1 cellular context compared by ENCODE assay signal in the genomic region with DNA sequence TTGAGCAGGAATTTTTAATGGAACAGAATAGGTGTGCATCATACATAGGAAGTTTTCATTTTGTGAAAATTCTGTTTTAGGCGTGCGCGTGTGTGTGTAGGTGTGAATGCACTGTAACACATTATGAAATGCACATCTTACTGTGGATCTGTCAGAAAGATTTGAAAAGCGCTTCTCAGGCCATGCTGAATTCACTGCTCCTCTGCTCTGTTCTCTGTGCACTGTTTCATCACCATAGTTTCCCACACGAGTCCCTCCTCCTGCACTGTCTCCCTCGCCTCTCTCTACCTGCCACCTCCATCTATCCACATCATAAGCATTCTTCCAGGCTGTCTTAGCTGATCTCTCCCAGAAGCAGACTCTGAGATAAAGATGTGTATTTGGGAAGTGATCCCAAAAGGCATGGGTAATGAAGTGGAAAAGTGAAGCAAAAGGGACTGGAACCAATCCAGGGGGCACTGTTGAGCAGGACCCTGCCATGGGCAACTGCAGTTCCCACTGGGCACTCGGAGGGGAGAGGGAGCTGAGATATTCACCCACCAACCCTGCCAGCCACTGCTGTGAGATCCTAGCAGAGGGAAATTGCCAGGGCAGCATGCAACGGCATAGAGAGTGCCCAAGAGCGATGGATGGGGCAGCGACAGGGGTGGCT.
TF ChIP-seq lines count a peak whose summit lies in the region.

No MANE protein-coding gene starts in this region.

TF ChIP-seq in GM23338, 12 proteins besides CTCF, POLR2A, EP300 and RAD21:
- TF ChIP-seq ZNF114 (CRISPR knock-in tag; IDR thresholded peaks at IDR 0.05) (no peak), EZH2 (IDR thresholded peaks at IDR 0.05; ENCODE audit: low read depth, unreplicated experiment) (no peak), EZH2phosphoT487 (IDR thresholded peaks at IDR 0.05; ENCODE audit: unreplicated experiment) (no peak), NANOG (IDR thresholded peaks at IDR 0.05; ENCODE audit: borderline replicate concordance) (no peak), CREB1 (CRISPR knock-in tag; IDR thresholded peaks at IDR 0.05; ENCODE audit: low read depth) (no peak), ZNF331 (CRISPR knock-in tag; IDR thresholded peaks at IDR 0.05; ENCODE audit: low read depth) (no peak), POLR2AphosphoS5 (IDR thresholded peaks at IDR 0.05; ENCODE audit: low read depth) (no peak), JUNB (IDR thresholded peaks at IDR 0.05; ENCODE audit: unreplicated experiment) (no peak), STAT1 (IDR thresholded peaks at IDR 0.05; ENCODE audit: unreplicated experiment) (no peak)
- TF ChIP-seq, protein P1, sequence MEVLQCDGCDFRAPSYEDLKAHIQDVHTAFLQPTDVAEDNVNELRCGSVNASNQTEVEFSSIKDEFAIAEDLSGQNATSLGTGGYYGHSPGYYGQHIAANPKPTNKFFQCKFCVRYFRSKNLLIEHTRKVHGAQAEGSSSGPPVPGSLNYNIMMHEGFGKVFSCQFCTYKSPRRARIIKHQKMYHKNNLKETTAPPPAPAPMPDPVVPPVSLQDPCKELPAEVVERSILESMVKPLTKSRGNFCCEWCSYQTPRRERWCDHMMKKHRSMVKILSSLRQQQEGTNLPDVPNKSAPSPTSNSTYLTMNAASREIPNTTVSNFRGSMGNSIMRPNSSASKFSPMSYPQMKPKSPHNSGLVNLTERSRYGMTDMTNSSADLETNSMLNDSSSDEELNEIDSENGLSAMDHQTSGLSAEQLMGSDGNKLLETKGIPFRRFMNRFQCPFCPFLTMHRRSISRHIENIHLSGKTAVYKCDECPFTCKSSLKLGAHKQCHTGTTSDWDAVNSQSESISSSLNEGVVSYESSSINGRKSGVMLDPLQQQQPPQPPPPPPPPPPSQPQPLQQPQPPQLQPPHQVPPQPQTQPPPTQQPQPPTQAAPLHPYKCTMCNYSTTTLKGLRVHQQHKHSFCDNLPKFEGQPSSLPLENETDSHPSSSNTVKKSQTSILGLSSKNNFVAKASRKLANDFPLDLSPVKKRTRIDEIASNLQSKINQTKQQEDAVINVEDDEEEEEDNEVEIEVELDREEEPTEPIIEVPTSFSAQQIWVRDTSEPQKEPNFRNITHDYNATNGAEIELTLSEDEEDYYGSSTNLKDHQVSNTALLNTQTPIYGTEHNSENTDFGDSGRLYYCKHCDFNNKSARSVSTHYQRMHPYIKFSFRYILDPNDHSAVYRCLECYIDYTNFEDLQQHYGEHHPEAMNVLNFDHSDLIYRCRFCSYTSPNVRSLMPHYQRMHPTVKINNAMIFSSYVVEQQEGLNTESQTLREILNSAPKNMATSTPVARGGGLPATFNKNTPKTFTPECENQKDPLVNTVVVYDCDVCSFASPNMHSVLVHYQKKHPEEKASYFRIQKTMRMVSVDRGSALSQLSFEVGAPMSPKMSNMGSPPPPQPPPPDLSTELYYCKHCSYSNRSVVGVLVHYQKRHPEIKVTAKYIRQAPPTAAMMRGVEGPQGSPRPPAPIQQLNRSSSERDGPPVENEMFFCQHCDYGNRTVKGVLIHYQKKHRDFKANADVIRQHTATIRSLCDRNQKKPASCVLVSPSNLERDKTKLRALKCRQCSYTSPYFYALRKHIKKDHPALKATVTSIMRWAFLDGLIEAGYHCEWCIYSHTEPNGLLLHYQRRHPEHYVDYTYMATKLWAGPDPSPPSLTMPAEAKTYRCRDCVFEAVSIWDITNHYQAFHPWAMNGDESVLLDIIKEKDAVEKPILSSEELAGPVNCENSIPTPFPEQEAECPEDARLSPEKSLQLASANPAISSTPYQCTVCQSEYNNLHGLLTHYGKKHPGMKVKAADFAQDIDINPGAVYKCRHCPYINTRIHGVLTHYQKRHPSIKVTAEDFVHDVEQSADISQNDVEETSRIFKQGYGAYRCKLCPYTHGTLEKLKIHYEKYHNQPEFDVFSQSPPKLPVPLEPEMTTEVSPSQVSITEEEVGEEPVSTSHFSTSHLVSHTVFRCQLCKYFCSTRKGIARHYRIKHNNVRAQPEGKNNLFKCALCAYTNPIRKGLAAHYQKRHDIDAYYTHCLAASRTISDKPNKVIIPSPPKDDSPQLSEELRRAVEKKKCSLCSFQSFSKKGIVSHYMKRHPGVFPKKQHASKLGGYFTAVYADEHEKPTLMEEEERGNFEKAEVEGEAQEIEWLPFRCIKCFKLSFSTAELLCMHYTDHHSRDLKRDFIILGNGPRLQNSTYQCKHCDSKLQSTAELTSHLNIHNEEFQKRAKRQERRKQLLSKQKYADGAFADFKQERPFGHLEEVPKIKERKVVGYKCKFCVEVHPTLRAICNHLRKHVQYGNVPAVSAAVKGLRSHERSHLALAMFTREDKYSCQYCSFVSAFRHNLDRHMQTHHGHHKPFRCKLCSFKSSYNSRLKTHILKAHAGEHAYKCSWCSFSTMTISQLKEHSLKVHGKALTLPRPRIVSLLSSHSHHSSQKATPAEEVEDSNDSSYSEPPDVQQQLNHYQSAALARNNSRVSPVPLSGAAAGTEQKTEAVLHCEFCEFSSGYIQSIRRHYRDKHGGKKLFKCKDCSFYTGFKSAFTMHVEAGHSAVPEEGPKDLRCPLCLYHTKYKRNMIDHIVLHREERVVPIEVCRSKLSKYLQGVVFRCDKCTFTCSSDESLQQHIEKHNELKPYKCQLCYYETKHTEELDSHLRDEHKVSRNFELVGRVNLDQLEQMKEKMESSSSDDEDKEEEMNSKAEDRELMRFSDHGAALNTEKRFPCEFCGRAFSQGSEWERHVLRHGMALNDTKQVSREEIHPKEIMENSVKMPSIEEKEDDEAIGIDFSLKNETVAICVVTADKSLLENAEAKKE (CRISPR knock-in tag; IDR thresholded peaks at IDR 0.05) = no peak
- TF ChIP-seq, protein P2, sequence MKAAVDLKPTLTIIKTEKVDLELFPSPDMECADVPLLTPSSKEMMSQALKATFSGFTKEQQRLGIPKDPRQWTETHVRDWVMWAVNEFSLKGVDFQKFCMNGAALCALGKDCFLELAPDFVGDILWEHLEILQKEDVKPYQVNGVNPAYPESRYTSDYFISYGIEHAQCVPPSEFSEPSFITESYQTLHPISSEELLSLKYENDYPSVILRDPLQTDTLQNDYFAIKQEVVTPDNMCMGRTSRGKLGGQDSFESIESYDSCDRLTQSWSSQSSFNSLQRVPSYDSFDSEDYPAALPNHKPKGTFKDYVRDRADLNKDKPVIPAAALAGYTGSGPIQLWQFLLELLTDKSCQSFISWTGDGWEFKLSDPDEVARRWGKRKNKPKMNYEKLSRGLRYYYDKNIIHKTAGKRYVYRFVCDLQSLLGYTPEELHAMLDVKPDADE (IDR thresholded peaks at IDR 0.05) = no peak
- TF ChIP-seq, protein P3, sequence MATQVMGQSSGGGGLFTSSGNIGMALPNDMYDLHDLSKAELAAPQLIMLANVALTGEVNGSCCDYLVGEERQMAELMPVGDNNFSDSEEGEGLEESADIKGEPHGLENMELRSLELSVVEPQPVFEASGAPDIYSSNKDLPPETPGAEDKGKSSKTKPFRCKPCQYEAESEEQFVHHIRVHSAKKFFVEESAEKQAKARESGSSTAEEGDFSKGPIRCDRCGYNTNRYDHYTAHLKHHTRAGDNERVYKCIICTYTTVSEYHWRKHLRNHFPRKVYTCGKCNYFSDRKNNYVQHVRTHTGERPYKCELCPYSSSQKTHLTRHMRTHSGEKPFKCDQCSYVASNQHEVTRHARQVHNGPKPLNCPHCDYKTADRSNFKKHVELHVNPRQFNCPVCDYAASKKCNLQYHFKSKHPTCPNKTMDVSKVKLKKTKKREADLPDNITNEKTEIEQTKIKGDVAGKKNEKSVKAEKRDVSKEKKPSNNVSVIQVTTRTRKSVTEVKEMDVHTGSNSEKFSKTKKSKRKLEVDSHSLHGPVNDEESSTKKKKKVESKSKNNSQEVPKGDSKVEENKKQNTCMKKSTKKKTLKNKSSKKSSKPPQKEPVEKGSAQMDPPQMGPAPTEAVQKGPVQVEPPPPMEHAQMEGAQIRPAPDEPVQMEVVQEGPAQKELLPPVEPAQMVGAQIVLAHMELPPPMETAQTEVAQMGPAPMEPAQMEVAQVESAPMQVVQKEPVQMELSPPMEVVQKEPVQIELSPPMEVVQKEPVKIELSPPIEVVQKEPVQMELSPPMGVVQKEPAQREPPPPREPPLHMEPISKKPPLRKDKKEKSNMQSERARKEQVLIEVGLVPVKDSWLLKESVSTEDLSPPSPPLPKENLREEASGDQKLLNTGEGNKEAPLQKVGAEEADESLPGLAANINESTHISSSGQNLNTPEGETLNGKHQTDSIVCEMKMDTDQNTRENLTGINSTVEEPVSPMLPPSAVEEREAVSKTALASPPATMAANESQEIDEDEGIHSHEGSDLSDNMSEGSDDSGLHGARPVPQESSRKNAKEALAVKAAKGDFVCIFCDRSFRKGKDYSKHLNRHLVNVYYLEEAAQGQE (IDR thresholded peaks at IDR 0.05; ENCODE audit: unreplicated experiment) = no peak
